In the genomic region with DNA sequence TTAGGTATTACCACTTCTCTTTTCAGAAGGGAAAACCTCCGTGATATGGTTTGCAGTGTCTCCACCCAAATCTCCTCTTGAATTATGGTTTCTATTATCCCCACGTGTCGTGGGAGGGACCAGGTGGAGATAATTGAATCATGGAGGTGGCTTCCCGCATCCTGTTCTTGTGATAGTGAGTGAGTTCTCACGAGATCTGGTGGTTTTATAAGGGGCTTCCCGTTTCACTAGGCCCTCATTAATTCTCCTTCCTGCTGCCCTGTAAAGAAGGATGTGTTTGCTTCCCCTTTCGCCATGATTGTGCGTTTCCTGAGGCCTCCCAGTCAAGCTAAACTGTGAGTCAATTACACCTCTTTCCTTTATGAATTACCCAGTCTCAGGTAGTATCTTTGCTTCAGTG, we compare ENCODE assay signal across 14 cellular contexts.
"Had no signal": no experiment of that assay in that cellular context is flagged by ENCODE, and none has a peak within 500 bp of the region (broad histone marks: within the 10 kb centered on the region; RNA-seq: fewer than 3 reads in every experiment).

No MANE protein-coding gene starts in this region.

- H3K27ac ChIP-seq: brain microvascular endothelial cell, foreskin keratinocyte had no signal

- H3K27me3 ChIP-seq: brain microvascular endothelial cell, foreskin keratinocyte had no signal

- DNase-seq: activated CD4-positive, alpha-beta T cell treated with anti-CD3 and anti-CD28 coated beads, Interleukin-2, amount 50 U/mL, for 1 hour; activated naive CD4-positive, alpha-beta T cell; activated naive CD8-positive, alpha-beta T cell treated with anti-CD3 and anti-CD28 coated beads, Interleukin-2, amount 10 ng/mL, durations not matched to agents 7 days and 5 days; brain microvascular endothelial cell; cortex of kidney; effector memory CD4-positive, alpha-beta T cell; foreskin keratinocyte; glutamatergic neuron; mesendoderm; occipital lobe; stimulated activated CD4-positive, alpha-beta T cell treated with anti-CD3 and anti-CD28 coated beads, Interleukin-15, amount 100 ng/mL, for 24 hours; stimulated activated CD4-positive, alpha-beta T cell treated with anti-CD3 and anti-CD28 coated beads, Interleukin-4, amount 100 ng/mL, for 1 hour; stimulated activated naive CD4-positive, alpha-beta T cell; trophoblast cell had no signal

- H3K36me3 ChIP-seq: brain microvascular endothelial cell had no signal

- H3K4me1 ChIP-seq: foreskin keratinocyte had no signal
